ENCODE assay signal across 8 cellular contexts in the genomic region with DNA sequence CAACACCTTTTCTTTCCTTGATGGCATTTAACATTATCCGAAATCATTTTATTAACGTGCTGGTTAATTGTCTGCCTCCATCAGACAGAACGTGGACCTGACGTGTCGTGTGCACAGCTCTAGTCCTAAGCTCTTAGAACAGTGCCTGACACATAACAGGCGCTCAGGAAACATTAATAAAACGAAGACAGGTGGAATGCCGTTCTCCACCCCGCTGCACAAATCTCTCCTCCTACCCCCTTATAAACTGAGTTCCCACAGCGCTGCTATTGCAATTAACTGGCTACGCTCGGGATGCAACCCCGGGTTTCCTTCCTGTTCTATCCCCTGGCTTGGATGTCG. TPM values are rescaled to one million over a fixed set of nuclear protein-coding genes. Genes with fewer than 3 reads are reported as not detected.
DNase-seq lines count a peak whose midpoint lies in the region; ATAC-seq and TF ChIP-seq lines count a peak whose summit lies in the region.

No MANE protein-coding gene starts in this region.

- H3K9ac ChIP-seq in mucosa of rectum (ENCODE audit: low read depth in 1 of 2, low read length in 2 of 2), result peak overlapping the region; percentile 79 to 96

- POLR2A ChIA-PET in A673 (lab: Charles Lee; ENCODE audit: low non-redundant PET), result no interaction called here

- intact Hi-C loops in A673 (cut with micrococcal nuclease; ENCODE audit: unreplicated experiment), result no loop called here

- H3K27ac ChIP-seq in A673 (ENCODE audit: low read depth, low read length, poor library complexity, severe bottlenecking) (peak overlapping the region; percentile 99), mucosa of rectum (ENCODE audit: low read depth in 2 of 2, low read length in 2 of 2) (peak overlapping the region; percentile 83 to 97)

- H3K9me3 ChIP-seq in A673 (ENCODE audit: low read depth, low read length, poor library complexity, severe bottlenecking) (no peaks in the 10 kb centered on the region), mucosa of rectum (ENCODE audit: control insufficient read depth in 2 of 2, low read length in 2 of 2) (no peaks in the 10 kb centered on the region)

- H3K27me3 ChIP-seq in A673 (replicated peaks; ENCODE audit: insufficient read depth, low read depth, low read length, poor library complexity), result no peaks in the 10 kb centered on the region
- no peaks in the 10 kb centered on the region for H3K27me3 ChIP-seq in mucosa of rectum (ENCODE audit: control insufficient read depth in 2 of 2, insufficient read depth in 2 of 2, low read length in 2 of 2)

- no TSS peak for BruUV-seq in A673 (replicated peaks; lab: Mats Ljungman, UMichigan)

- no peak for TF ChIP-seq CTCF in A673 (conservative IDR thresholded peaks at IDR 0.05; ENCODE audit: low read depth, low read length)

- CTCF ChIA-PET in A673 (lab: Charles Lee), result interaction anchor here (0.7 kb wide), 1 partner anchor 337 kb away, joined by 3 read pairs; no protein-coding TSS in a partner anchor

- H3K36me3 ChIP-seq in A673 (ENCODE audit: insufficient read depth, low read length, poor library complexity, severe bottlenecking) (no peaks in the 10 kb centered on the region), mucosa of rectum (ENCODE audit: control insufficient read depth in 2 of 2, insufficient read depth in 2 of 2, low read length in 2 of 2) (no peaks in the 10 kb centered on the region)

- H3K4me3 ChIP-seq in A673 (ENCODE audit: low read depth, low read length, poor library complexity, severe bottlenecking) (peak overlapping the region; percentile 76), mucosa of rectum (ENCODE audit: low read length in 2 of 2) (peak overlapping the region; percentile 77 to 98)

- H3K4me1 ChIP-seq in A673 (ENCODE audit: insufficient read depth, low read length, poor library complexity, severe bottlenecking) (peaks cover 34% of the 10 kb centered on the region), mucosa of rectum (ENCODE audit: control insufficient read depth in 2 of 2, insufficient read depth in 2 of 2, low read length in 2 of 2) (peaks cover 15 to 40% of the 10 kb centered on the region in 2 donors)

- peak; percentile 54 for DNase-seq in A673 (ENCODE audit: low spot score)
- DNase-seq in OCI-M1 (lab: John Stamatoyannopoulos, UW), result peak; percentile 49
- DNase-seq in dermis blood vessel endothelial cell, result peak; percentile 56

- ATAC-seq in GM18511 (IDR thresholded peaks at IDR 0.05; ENCODE audit: unreplicated experiment), result peak; percentile 14
- peak; percentile 23 for ATAC-seq in HG03135 (IDR thresholded peaks at IDR 0.05; ENCODE audit: unreplicated experiment)
- no peak for ATAC-seq in GM19395 (IDR thresholded peaks at IDR 0.05; ENCODE audit: unreplicated experiment)
- ATAC-seq in HG03565 (IDR thresholded peaks at IDR 0.05; ENCODE audit: unreplicated experiment), result no peak

RNA-seq across cellular contexts. Expression of a gene that starts 0.5 kb away (rescaled TPM):
- total RNA-seq in A673 (2021) (70.3 and 72.1 TPM in 2 replicates), dermis blood vessel endothelial cell (5.4 and 14.1 TPM in 2 replicates)

RNA-seq across cellular contexts. Expression of a gene that starts 16.1 kb away (rescaled TPM):
- not detected in 2 replicates for total RNA-seq in A673 (2021)
- not detected in 2 replicates for total RNA-seq in dermis blood vessel endothelial cell

Comparison
In these comparisons a context has a peak if more than half of its experiments do, and no peak if none do; other contexts are left out.
1. ATAC-seq: peak in GM18511 (single experiment) and HG03135 (single experiment); none in GM19395 (single experiment) and HG03565 (single experiment).
2. Peak in every context shown above with its lines, with median percentiles within 50 percentile points of each other: DNase-seq.